ENCODE assay signal across 8 cellular contexts in the genomic region with DNA sequence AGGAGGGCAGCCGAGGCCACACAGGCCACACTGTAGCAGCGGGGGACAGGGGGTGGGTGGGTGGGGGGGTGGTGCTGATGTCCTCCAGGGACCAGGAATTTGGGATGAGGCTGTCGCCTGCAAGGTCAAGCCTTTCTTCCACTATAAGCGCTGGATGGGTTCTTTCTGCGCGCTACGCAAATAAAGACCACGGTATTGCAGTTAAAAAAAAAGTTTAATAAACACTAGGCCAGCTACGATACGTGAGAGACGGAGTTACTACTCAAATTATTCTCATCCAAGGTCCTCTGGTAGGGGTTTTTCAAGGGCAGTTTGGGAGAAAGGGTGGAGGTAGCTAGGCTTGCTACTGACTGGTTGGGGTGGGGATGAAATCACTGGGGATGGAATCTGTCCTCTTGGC.
A peak's percentile ranks its signal among the peaks of the same experiment; 100 is the strongest.
DNase-seq lines count a peak whose midpoint lies in the region; ATAC-seq and TF ChIP-seq lines count a peak whose summit lies in the region.

No MANE protein-coding gene starts in this region.

- H3K27me3 ChIP-seq in ACC112 (ENCODE audit: insufficient read depth, low read length) (no peaks in the 10 kb centered on the region), brain microvascular endothelial cell (replicated peaks) (no peaks in the 10 kb centered on the region), mucosa of rectum (ENCODE audit: control insufficient read depth in 2 of 2, insufficient read depth in 2 of 2, low read length in 2 of 2) (no peaks in the 10 kb centered on the region)

- H2AFZ ChIP-seq in ACC112 (ENCODE audit: low read length, unreplicated experiment), result peak overlapping the region; percentile 73

- peak overlapping the region; percentile 97 for H3K4me3 ChIP-seq in ACC112 (ENCODE audit: low read depth, low read length)
- H3K4me3 ChIP-seq in brain microvascular endothelial cell (ENCODE audit: low read depth, low read length), result peak overlapping the region; percentile 81
- peak overlapping the region; percentile 77 to 94 for H3K4me3 ChIP-seq in mucosa of rectum (ENCODE audit: low read length in 2 of 2)

- in situ Hi-C loops in brain microvascular endothelial cell (cut with HindIII; ENCODE audit: low pct_ligation_motif_present, low sequenced_read_pairs), result no loop called here

- H3K27ac ChIP-seq in ACC112 (ENCODE audit: low read depth, low read length), result no peak overlapping the region
- H3K27ac ChIP-seq in brain microvascular endothelial cell, result no peak overlapping the region
- peak overlapping the region; percentile 97 to 98 for H3K27ac ChIP-seq in mucosa of rectum (ENCODE audit: low read depth in 2 of 2, low read length in 2 of 2)

- H3K36me3 ChIP-seq in ACC112 (ENCODE audit: insufficient read depth, low read length) (no peaks in the 10 kb centered on the region), brain microvascular endothelial cell (replicated peaks) (no peaks in the 10 kb centered on the region), mucosa of rectum (ENCODE audit: control insufficient read depth in 2 of 2, insufficient read depth in 2 of 2, low read length in 2 of 2) (no peaks in the 10 kb centered on the region)

- no peak for TF ChIP-seq CTCF in brain microvascular endothelial cell (IDR thresholded peaks at IDR 0.05; ENCODE audit: low read depth, low read length, missing control alignments)

- H3K9me3 ChIP-seq in mucosa of rectum (ENCODE audit: control insufficient read depth in 2 of 2, low read length in 2 of 2), result no peaks in the 10 kb centered on the region

- DNase-seq in brain microvascular endothelial cell (no peak), NCI-H2171 treated with DMSO at 0.1 percent for 48 hours (lab: John Stamatoyannopoulos, UW) (no peak), midbrain (lab: John Stamatoyannopoulos, UW) (no peak)
- no peak for DNase-seq in stimulated activated naive CD4-positive, alpha-beta T cell (lab: John Stamatoyannopoulos, UW)

- peaks cover 3% of the 10 kb centered on the region for H3K4me1 ChIP-seq in ACC112 (ENCODE audit: control insufficient read depth, insufficient read depth, low read length, unreplicated experiment)
- peaks cover 9 to 15% of the 10 kb centered on the region in 2 donors for H3K4me1 ChIP-seq in mucosa of rectum (ENCODE audit: control insufficient read depth in 2 of 2, insufficient read depth in 2 of 2, low read length in 2 of 2)

- ATAC-seq in HG02678 (IDR thresholded peaks at IDR 0.05; ENCODE audit: unreplicated experiment) (peak; percentile 9), GM18520 (IDR thresholded peaks at IDR 0.05; ENCODE audit: unreplicated experiment) (no peak)

- H3K9ac ChIP-seq in mucosa of rectum (ENCODE audit: low read depth in 1 of 2, low read length in 2 of 2), result peak overlapping the region; percentile 94 to 98

- H3K79me2 ChIP-seq in ACC112 (ENCODE audit: control insufficient read depth, insufficient read depth, low read length, unreplicated experiment), result peaks cover 35% of the 10 kb centered on the region

Comparison
In these comparisons a context has a peak if more than half of its experiments do, and no peak if none do; other contexts are left out.
1. H3K27ac ChIP-seq: peak in mucosa of rectum (2 of 2); none in ACC112 (single experiment) and brain microvascular endothelial cell (single experiment).
2. Peak in every context shown above with its lines, with median percentiles within 50 percentile points of each other: H3K4me3 ChIP-seq.